In the genomic region with DNA sequence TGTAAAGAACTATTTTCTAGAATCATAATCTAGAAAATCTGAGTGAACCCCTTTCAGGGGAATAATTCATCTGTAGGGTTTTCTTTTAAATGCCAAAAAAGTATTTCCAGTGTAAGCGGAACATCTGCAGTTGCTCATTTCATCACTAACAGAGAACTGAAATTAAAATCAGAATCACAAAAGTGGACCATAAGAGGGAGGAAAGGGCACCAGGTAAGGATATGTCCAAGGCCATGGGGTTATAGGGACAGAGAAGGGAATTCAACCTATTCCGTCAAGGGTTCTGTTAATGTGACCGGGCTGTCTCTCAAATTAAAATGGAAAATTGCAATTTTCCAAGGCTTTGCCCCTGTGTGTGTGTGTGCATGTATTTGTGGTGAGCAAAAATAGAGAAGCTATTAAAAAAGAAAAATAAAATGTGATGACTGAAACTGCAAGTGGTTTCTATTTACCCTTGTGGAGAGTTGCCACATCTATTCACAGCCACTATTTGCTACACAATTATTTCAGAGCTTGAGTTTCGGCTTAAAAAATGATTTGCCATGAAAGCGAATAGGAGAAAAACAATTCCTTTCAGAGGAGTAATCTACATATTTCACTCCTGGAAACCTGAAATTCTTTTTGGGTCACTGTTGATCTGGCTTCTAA, we compare ENCODE assay signal across 12 cellular contexts. TPM values are rescaled to one million over a fixed set of nuclear protein-coding genes. Genes with fewer than 3 reads are reported as not detected.
A peak's percentile ranks its signal among the peaks of the same experiment; 100 is the strongest.
DNase-seq lines count a peak whose midpoint lies in the region; ATAC-seq and TF ChIP-seq lines count a peak whose summit lies in the region.
"Had no signal": no experiment of that assay in that cellular context is flagged by ENCODE, and none has a peak within 500 bp of the region (broad histone marks: within the 10 kb centered on the region; RNA-seq: fewer than 3 reads in every experiment).

No MANE protein-coding gene starts in this region.

- H2AFZ ChIP-seq in H9 (ENCODE audit: low read length): no peak overlapping the region

- H4K8ac ChIP-seq in H9 (replicated peaks; ENCODE audit: insufficient read length, low read depth, low read length): no peak overlapping the region

- peaks cover 9% of the 10 kb centered on the region for H3K79me1 ChIP-seq in H9 (ENCODE audit: insufficient read depth, low read depth, low read length, poor library complexity, severe bottlenecking)

- no peak overlapping the region for H4K5ac ChIP-seq in H9 (ENCODE audit: insufficient read length, low read depth, low read length)

- H3K4ac ChIP-seq in H9 (ENCODE audit: low read depth, low read length): no peak overlapping the region

- POLR2A ChIA-PET in Panc1 (lab: Charles Lee): interaction anchor here (0.6 kb wide), 1 partner anchor 107 kb away, joined by 7 read pairs; no protein-coding TSS in a partner anchor

- no peak overlapping the region for H3K56ac ChIP-seq in H9 (ENCODE audit: insufficient read length, low read depth, low read length)

- no peaks in the 10 kb centered on the region for H3K27me3 ChIP-seq in H9 (ENCODE audit: insufficient read depth, low read length)
- no peaks in the 10 kb centered on the region for H3K27me3 ChIP-seq in Panc1 (ENCODE audit: control insufficient read depth, insufficient read depth, low read length)
- no peaks in the 10 kb centered on the region for H3K27me3 ChIP-seq in vagina
- H3K27me3 ChIP-seq in esophagus squamous epithelium: no peaks in the 10 kb centered on the region
- H3K27me3 ChIP-seq: BLaER1 had no signal

- no peak overlapping the region for H3T11ph ChIP-seq in H9 (ENCODE audit: low read length)

- H2AK5ac ChIP-seq in H9 (ENCODE audit: insufficient read length, low read length): no peak overlapping the region

- H3K4me1 ChIP-seq in H9 (ENCODE audit: insufficient read depth, low read length) (peaks cover 21% of the 10 kb centered on the region), Panc1 (ENCODE audit: control insufficient read depth, insufficient read depth, low read length) (peaks cover 18% of the 10 kb centered on the region), mesodermal cell (ENCODE audit: control insufficient read depth, insufficient read depth, low read length, poor library complexity, severe bottlenecking) (peaks cover 35% of the 10 kb centered on the region), vagina (peaks cover 18% of the 10 kb centered on the region), esophagus squamous epithelium (peaks cover 0 to 41% (median 13%) of the 10 kb centered on the region in 3 donors)

- H3K4me2 ChIP-seq in H9 (ENCODE audit: insufficient read depth, insufficient read length, low read length): no peak overlapping the region

- H3K9me3 Mint-ChIP-seq in CD14-positive monocyte: no peaks in the 10 kb centered on the region
- no peaks in the 10 kb centered on the region for H3K9me3 Mint-ChIP-seq in H9
- no peaks in the 10 kb centered on the region for H3K9me3 Mint-ChIP-seq in activated T-helper 1 cell treated with anti-CD3 and anti-CD28 coated beads, Interleukin-12 subunit alpha, Interleukin-12 subunit beta, Interleukin-2, Interleukin-4 antibody, amounts not matched to agents 30 ng/mL and 10 ng/mL and 1 ng/mL, durations not matched to agents 14 hours and 24 hours and 36 hours
- H3K9me3 Mint-ChIP-seq: HFFc6 had no signal

- no peak overlapping the region for H3K4me3 Mint-ChIP-seq in CD14-positive monocyte
- no peak overlapping the region for H3K4me3 Mint-ChIP-seq in H9
- no peak overlapping the region for H3K4me3 Mint-ChIP-seq in activated T-helper 1 cell treated with anti-CD3 and anti-CD28 coated beads, Interleukin-12 subunit alpha, Interleukin-12 subunit beta, Interleukin-2, Interleukin-4 antibody, amounts not matched to agents 30 ng/mL and 10 ng/mL and 1 ng/mL, durations not matched to agents 14 hours and 24 hours and 36 hours

- peaks cover 39% of the 10 kb centered on the region for H3K4me1 Mint-ChIP-seq in CD14-positive monocyte
- peaks cover 72 to 79% of the 10 kb centered on the region in 2 experiments for H3K4me1 Mint-ChIP-seq in H9
- no peaks in the 10 kb centered on the region for H3K4me1 Mint-ChIP-seq in activated T-helper 1 cell treated with anti-CD3 and anti-CD28 coated beads, Interleukin-12 subunit alpha, Interleukin-12 subunit beta, Interleukin-2, Interleukin-4 antibody, amounts not matched to agents 30 ng/mL and 10 ng/mL and 1 ng/mL, durations not matched to agents 14 hours and 24 hours and 36 hours (ENCODE audit: low read depth)

- no CpG with 5 or more reads among the region's 5 CpGs for WGBS in H9 (ENCODE audit: extremely low coverage, insufficient read length, low lambda C conversion rate)
- 94 to 96% methylated on average over 3 to 4 of the region's 5 CpGs for WGBS in mesodermal cell (ENCODE audit: insufficient coverage in 2 of 2), 2 experiments
- 88 to 90% methylated on average over 5 of the region's 5 CpGs for WGBS in esophagus squamous epithelium, 2 donors

- CTCF ChIA-PET in Panc1 (lab: Charles Lee): no interaction called here

- H2BK120ac ChIP-seq in H9 (ENCODE audit: low read depth, low read length, poor library complexity, severe bottlenecking): no peak overlapping the region

- no peak overlapping the region for H2BK5ac ChIP-seq in H9 (ENCODE audit: insufficient read length, low read length)

- ATAC-seq in Panc1: no peak

- H3K36me3 ChIP-seq in Panc1 (ENCODE audit: control insufficient read depth, insufficient read depth, low read length) (no peaks in the 10 kb centered on the region), mesodermal cell (ENCODE audit: control insufficient read depth, insufficient read depth, low read length) (peaks cover 6% of the 10 kb centered on the region), vagina (no peaks in the 10 kb centered on the region), esophagus squamous epithelium (peaks cover 0 to 3% (median 0%) of the 10 kb centered on the region in 3 donors)

- intact Hi-C loops in CD14-positive monocyte (cut with micrococcal nuclease) (no loop called here), Panc1 (cut with micrococcal nuclease; ENCODE audit: unreplicated experiment) (no loop called here), vagina (cut with DNase I) (no loop called here), esophagus squamous epithelium (cut with DNase I) (no loop called here)
- intact Hi-C loops in activated T-helper 1 cell treated with anti-CD3 and anti-CD28 coated beads, Interleukin-12 subunit alpha, Interleukin-12 subunit beta, Interleukin-2, Interleukin-4 antibody, amounts not matched to agents 30 ng/mL and 10 ng/mL and 1 ng/mL, durations not matched to agents 14 hours and 24 hours and 36 hours (cut with micrococcal nuclease): no loop called here

- no peak for DNase-seq in CD14-positive monocyte (ENCODE audit: low spot score)
- no peak for DNase-seq in H9
- no peak for DNase-seq in Panc1 (ENCODE audit: low read depth, low spot score)
- no peak for DNase-seq in vagina (ENCODE audit: extremely low spot score in 2 of 2)
- DNase-seq in cortex of kidney (lab: John Stamatoyannopoulos, UW): no peak
- no peak for DNase-seq in esophagus squamous epithelium (lab: John Stamatoyannopoulos, UW)
- no peak for DNase-seq in activated T-helper 1 cell treated with anti-CD3 and anti-CD28 coated beads, Interleukin-12 subunit alpha, Interleukin-12 subunit beta, Interleukin-2, Interleukin-4 antibody, amounts not matched to agents 30 ng/mL and 10 ng/mL and 1 ng/mL, durations not matched to agents 14 hours and 24 hours and 36 hours (ENCODE audit: low spot score)
- DNase-seq: aorta; stimulated activated naive CD4-positive, alpha-beta T cell treated with Interleukin-2 at 50 U/mL for 16 hours had no signal

- no peak overlapping the region for H3K27ac ChIP-seq in H9 (ENCODE audit: insufficient read length, low read depth, low read length)
- 0 out of 2 replicates have a peak overlapping the region, but pooled peaks have one; percentile 17 for H3K27ac ChIP-seq in Panc1 (ENCODE audit: low read length)
- H3K27ac ChIP-seq in mesodermal cell (ENCODE audit: low read depth, low read length, severe bottlenecking): peak overlapping the region; percentile 95
- no peak overlapping the region for H3K27ac ChIP-seq in vagina
- H3K27ac ChIP-seq in esophagus squamous epithelium: no peak overlapping the region
- H3K27ac ChIP-seq: BLaER1 had no signal

- no TSS peak for BruUV-seq in Panc1 (replicated peaks; lab: Mats Ljungman, UMichigan)

- H3K36me3 Mint-ChIP-seq in CD14-positive monocyte (peaks cover 0 to 2% of the 10 kb centered on the region in 2 donors), H9 (ENCODE audit: insufficient read depth in 1 of 3, low read depth in 3 of 3) (no peaks in the 10 kb centered on the region; a peak in 1 of 7 replicates)
- no peaks in the 10 kb centered on the region for H3K36me3 Mint-ChIP-seq in activated T-helper 1 cell treated with anti-CD3 and anti-CD28 coated beads, Interleukin-12 subunit alpha, Interleukin-12 subunit beta, Interleukin-2, Interleukin-4 antibody, amounts not matched to agents 30 ng/mL and 10 ng/mL and 1 ng/mL, durations not matched to agents 14 hours and 24 hours and 36 hours (ENCODE audit: low read depth)

- peak overlapping the region in 4 of 7 donors; percentile 30 to 52 (median 40) for H3K27ac Mint-ChIP-seq in CD14-positive monocyte
- peak overlapping the region in 2 of 3 experiments; percentile 70 to 82; a peak in 3 of 7 replicates for H3K27ac Mint-ChIP-seq in H9
- H3K27ac Mint-ChIP-seq in activated T-helper 1 cell treated with anti-CD3 and anti-CD28 coated beads, Interleukin-12 subunit alpha, Interleukin-12 subunit beta, Interleukin-2, Interleukin-4 antibody, amounts not matched to agents 30 ng/mL and 10 ng/mL and 1 ng/mL, durations not matched to agents 14 hours and 24 hours and 36 hours: no peak overlapping the region

- no peak overlapping the region for H3K23ac ChIP-seq in H9 (ENCODE audit: insufficient read length, low read depth, low read length)

- no peak overlapping the region for H3K18ac ChIP-seq in H9 (ENCODE audit: insufficient read length, low read depth, low read length)

- no peak overlapping the region for H2BK15ac ChIP-seq in H9 (ENCODE audit: low read depth, low read length)

- no peak overlapping the region for H3K9ac ChIP-seq in H9 (ENCODE audit: extremely low read depth, insufficient read length, low read length)
- H3K9ac ChIP-seq: BLaER1 had no signal

- no peak overlapping the region for H3K14ac ChIP-seq in H9 (ENCODE audit: insufficient read depth, low read length)

- H2BK12ac ChIP-seq in H9 (ENCODE audit: insufficient read length, low read depth, low read length): no peak overlapping the region

- H4K20me1 ChIP-seq in H9 (ENCODE audit: control insufficient read depth, insufficient read depth, insufficient read length): no peaks in the 10 kb centered on the region

- TF ChIP-seq POLR2A in vagina (IDR thresholded peaks at IDR 0.05) (no peak), esophagus squamous epithelium (IDR thresholded peaks at IDR 0.05) (no peak)

- peaks cover 29% of the 10 kb centered on the region for H3K79me2 ChIP-seq in H9 (ENCODE audit: insufficient read depth, low read length)

- TF ChIP-seq CTCF in CD14-positive monocyte (IDR thresholded peaks at IDR 0.05): no peak
- TF ChIP-seq CTCF in H9 (conservative IDR thresholded peaks at IDR 0.05): no peak
- no peak for TF ChIP-seq CTCF in Panc1 (IDR thresholded peaks at IDR 0.05)
- TF ChIP-seq CTCF in vagina (IDR thresholded peaks at IDR 0.05): no peak
- no peak for TF ChIP-seq CTCF in esophagus squamous epithelium (IDR thresholded peaks at IDR 0.05)

- H3K23me2 ChIP-seq in H9 (ENCODE audit: insufficient read length, low read depth, low read length, poor library complexity, severe bottlenecking): no peaks in the 10 kb centered on the region

- no peaks in the 10 kb centered on the region for H3K27me3 Mint-ChIP-seq in CD14-positive monocyte (ENCODE audit: low read depth in 3 of 3)
- H3K27me3 Mint-ChIP-seq in H9 (ENCODE audit: low read depth): no peaks in the 10 kb centered on the region
- no peaks in the 10 kb centered on the region for H3K27me3 Mint-ChIP-seq in activated T-helper 1 cell treated with anti-CD3 and anti-CD28 coated beads, Interleukin-12 subunit alpha, Interleukin-12 subunit beta, Interleukin-2, Interleukin-4 antibody, amounts not matched to agents 30 ng/mL and 10 ng/mL and 1 ng/mL, durations not matched to agents 14 hours and 24 hours and 36 hours (ENCODE audit: insufficient read depth)

- H4K91ac ChIP-seq in H9 (ENCODE audit: insufficient read length, low read depth, low read length): no peak overlapping the region

- H3K4me3 ChIP-seq in Panc1 (ENCODE audit: low read depth in 2 of 2, low read length in 2 of 2) (no peak overlapping the region), mesodermal cell (ENCODE audit: extremely low read depth, insufficient read depth, low read length, poor library complexity, severe bottlenecking) (no peak overlapping the region), vagina (no peak overlapping the region), esophagus squamous epithelium (no peak overlapping the region)
- H3K4me3 ChIP-seq: BLaER1 had no signal

- in situ Hi-C loops in Panc1 (cut with HindIII; ENCODE audit: low pct_unique_long_range_greater_than_20kb, low sequenced_read_pairs): no loop called here

- H3K9me3 ChIP-seq in H9 (ENCODE audit: control insufficient read depth, low read depth, low read length) (no peaks in the 10 kb centered on the region), Panc1 (ENCODE audit: control insufficient read depth, insufficient read depth, low read depth, low read length) (no peaks in the 10 kb centered on the region), mesodermal cell (ENCODE audit: control insufficient read depth, low read length) (no peaks in the 10 kb centered on the region), vagina (no peaks in the 10 kb centered on the region), esophagus squamous epithelium (no peaks in the 10 kb centered on the region)
- H3K9me3 ChIP-seq: BLaER1 had no signal

- no peak overlapping the region for H2BK20ac ChIP-seq in H9 (ENCODE audit: low read depth, low read length, poor library complexity, severe bottlenecking)

RNA-seq across cellular contexts. Expression of a gene that starts 53.1 kb away (rescaled TPM):
- polyA plus RNA-seq in CD14-positive monocyte: 10 to 100 TPM; 28.0 to 35.1 TPM
- total RNA-seq in H9 (2021) (380 and 386 TPM in 2 replicates), Panc1 (2021; ENCODE audit: unreplicated experiment) (542 TPM), vagina (315 TPM), esophagus squamous epithelium (100 to 1,000 TPM in 3 of 4 donors, 10 to 100 TPM in 1; 58.2 to 277 (median 183) TPM)
- 700 TPM for polyA plus RNA-seq in Panc1 (2012; ENCODE audit: insufficient read length)
- 546 TPM for polyA plus RNA-seq in mesodermal cell (2013, experiment 1 of 2)
- polyA plus RNA-seq in mesodermal cell (2013, experiment 2 of 2): 502 TPM
- 61.3 and 66.6 TPM in 2 replicates for total RNA-seq in activated T-helper 1 cell treated with anti-CD3 and anti-CD28 coated beads, Interleukin-12 subunit alpha, Interleukin-12 subunit beta, Interleukin-2, Interleukin-4 antibody, amounts not matched to agents 30 ng/mL and 10 ng/mL and 1 ng/mL, durations not matched to agents 14 hours and 24 hours and 36 hours

Comparison
In these comparisons a context has a peak if more than half of its experiments do, and no peak if none do; other contexts are left out.
1. H3K27ac ChIP-seq: peak in Panc1 (single experiment) and mesodermal cell (single experiment); none in H9 (single experiment), vagina (single experiment) and esophagus squamous epithelium (0 of 4).